In the genomic region with DNA sequence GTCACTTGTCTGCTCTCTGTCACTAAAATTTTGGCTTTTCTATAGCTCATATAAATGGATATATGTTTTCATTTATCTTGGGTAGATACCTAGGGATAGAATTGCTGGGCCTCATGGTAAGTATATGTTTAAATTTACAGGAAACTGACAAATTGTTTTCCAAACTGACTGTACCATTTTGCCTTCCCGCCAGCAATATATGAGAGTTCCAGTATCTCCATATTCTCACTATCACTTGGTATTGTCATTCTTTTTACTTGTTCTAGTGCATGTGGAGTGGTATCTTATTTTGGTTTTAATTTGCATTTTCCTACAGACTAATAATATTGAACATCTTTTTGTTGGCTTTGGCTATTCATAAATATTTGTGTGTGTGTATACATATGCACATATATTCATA, we compare ENCODE assay signal across 27 cellular contexts.
"Had no signal": no experiment of that assay in that cellular context is flagged by ENCODE, and none has a peak within 500 bp of the region (broad histone marks: within the 10 kb centered on the region; RNA-seq: fewer than 3 reads in every experiment).

No MANE protein-coding gene starts in this region.

- H3K36me3 ChIP-seq: esophagus squamous epithelium, heart right ventricle, left lung, lower lobe of right lung had no signal

- H3K9me3 ChIP-seq: gastrocnemius medialis had no signal

- ATAC-seq: esophagus mucosa, gastrocnemius medialis, heart right ventricle, left cardiac atrium, left lung, left ventricle myocardium superior, lower lobe of right lung, mucosa of descending colon had no signal

- H3K27ac Mint-ChIP-seq: mesothelial cell of epicardium had no signal

- H3K4me1 ChIP-seq: esophagus squamous epithelium, gastrocnemius medialis, left lung had no signal

- H3K4me3 ChIP-seq: coronary artery, dorsolateral prefrontal cortex, esophagus squamous epithelium, gastrocnemius medialis, heart right ventricle, left lung, lower lobe of right lung, mucosa of descending colon had no signal

- H3K27ac ChIP-seq: coronary artery, dorsolateral prefrontal cortex, epithelial cell of prostate, esophagus squamous epithelium, gastrocnemius medialis, heart right ventricle, left lung, lower lobe of right lung had no signal

- H3K4me3 Mint-ChIP-seq: mesothelial cell of epicardium had no signal

- FAIRE-seq: colon, endometrium, islet of Langerhans, keratinocyte had no signal

- H3K27me3 ChIP-seq: dorsolateral prefrontal cortex, esophagus squamous epithelium, gastrocnemius medialis, heart right ventricle, left lung had no signal

- DNase-seq: dermis blood vessel endothelial cell; dorsolateral prefrontal cortex; effector CD4-positive, alpha-beta T cell; effector memory CD4-positive, alpha-beta T cell; erythroblast; esophagus squamous epithelium; foreskin fibroblast; foreskin melanocyte; gastrocnemius medialis; glutamatergic neuron; head of caudate nucleus; heart right ventricle; hippocampal formation; left cardiac atrium; left lung; left ventricle myocardium superior; lower lobe of right lung; mesenchymal stem cell; mucosa of descending colon had no signal
